Comparison of ENCODE assay signal across 9 cellular contexts in genomic region chr22:29369460-29369859, GRCh38.
DNase-seq lines count a peak whose midpoint lies in the region; ATAC-seq and TF ChIP-seq lines count a peak whose summit lies in the region.
"Had no signal": no experiment of that assay in that cellular context is flagged by ENCODE, and none has a peak within 500 bp of the region (broad histone marks: within the 10 kb centered on the region; RNA-seq: fewer than 3 reads in every experiment).

No MANE protein-coding gene starts in this region.

- DNase-seq in SK-N-MC (ENCODE audit: low read depth, low spot score) = peak; percentile 34
- peak; percentile 74 for DNase-seq in fibroblast of pulmonary artery (ENCODE audit: low read depth)
- peak in 48 of 56 donors; percentile 4 to 83 (median 46) for DNase-seq in nucleus accumbens (lab: John Stamatoyannopoulos, UW)
- no peak for DNase-seq in activated CD4-positive, CD25-positive, alpha-beta regulatory T cell treated with anti-CD3 and anti-CD28 coated beads, Interleukin-2, amount 50 U/mL, for 72 hours
- no peak for DNase-seq in SW480 (ENCODE audit: low spot score)

- peaks cover 78% of the 10 kb centered on the region for H4K20me1 ChIP-seq in BLaER1

- H3K9me3 ChIP-seq in BLaER1 (no peaks in the 10 kb centered on the region), SK-N-MC (ENCODE audit: low read depth, low read length) (no peaks in the 10 kb centered on the region)

- no peak overlapping the region for H3K4me3 ChIP-seq in BLaER1
- peak overlapping the region; percentile 34 for H3K4me3 ChIP-seq in SK-N-MC
- H3K4me3 ChIP-seq in fibroblast of pulmonary artery (replicated peaks; ENCODE audit: low read depth, low read length) = no peak overlapping the region
- H3K4me3 ChIP-seq: PC-9 had no signal

- no peaks in the 10 kb centered on the region for H3K27me3 ChIP-seq in BLaER1

- peaks cover 78% of the 10 kb centered on the region for H3K4me1 ChIP-seq in BLaER1

- peak overlapping the region; percentile 72 for H3K4me2 ChIP-seq in BLaER1
- H3K4me2 ChIP-seq: PC-9 had no signal

- no peak overlapping the region for H3K9ac ChIP-seq in BLaER1
- peak overlapping the region; percentile 61 for H3K9ac ChIP-seq in SK-N-MC (ENCODE audit: insufficient read length)

- peaks cover 13% of the 10 kb centered on the region for H3K36me3 ChIP-seq in BLaER1
- H3K36me3 ChIP-seq in SK-N-MC (ENCODE audit: insufficient read depth, low read length) = 0 out of 2 replicates have a peak, but pooled peaks cover 4% of the 10 kb centered on the region

- no peak for ATAC-seq in HG03469 (IDR thresholded peaks at IDR 0.05; ENCODE audit: unreplicated experiment)
- no peak for ATAC-seq in GM18502 (IDR thresholded peaks at IDR 0.05; ENCODE audit: poor library complexity, unreplicated experiment)

- TF ChIP-seq CTCF in fibroblast of pulmonary artery (IDR thresholded peaks at IDR 0.05; ENCODE audit: low read length, missing control alignments) = no peak

- H3K27ac ChIP-seq in BLaER1 (peak overlapping the region; percentile 18; the same call in 1 of the 2 replicates), SK-N-MC (peak overlapping the region; percentile 78)
- H3K27ac ChIP-seq: PC-9 had no signal

Comparison
In these comparisons a context has a peak if more than half of its experiments do, and no peak if none do; other contexts are left out.
1. DNase-seq: peak in SK-N-MC (single experiment), fibroblast of pulmonary artery (single experiment) and nucleus accumbens (48 of 56); none in activated CD4-positive, CD25-positive, alpha-beta regulatory T cell treated with anti-CD3 and anti-CD28 coated beads, Interleukin-2, amount 50 U/mL, for 72 hours (single experiment) and SW480 (single experiment).